Comparison of ENCODE assay signal across 24 cellular contexts in genomic region chrX:136906921-136907510, GRCh38.
"Had no signal": no experiment of that assay in that cellular context is flagged by ENCODE, and none has a peak within 500 bp of the region (broad histone marks: within the 10 kb centered on the region; RNA-seq: fewer than 3 reads in every experiment).

No MANE protein-coding gene starts in this region.

- H3K4me1 ChIP-seq: testis, uterus had no signal

- H3K36me3 ChIP-seq: gastroesophageal sphincter, heart left ventricle, uterus had no signal

- H3K4me3 ChIP-seq: gastroesophageal sphincter, heart left ventricle, smooth muscle cell, testis, uterus had no signal

- H3K9me3 ChIP-seq: gastroesophageal sphincter, heart left ventricle, testis, uterus had no signal

- DNase-seq: activated B cell treated with CpG ODN at 0.5 μM for 24 hours; activated CD4-positive, alpha-beta T cell treated with anti-CD3 and anti-CD28 coated beads for 36 hours; activated CD4-positive, alpha-beta T cell treated with anti-CD3 and anti-CD28 coated beads, Interleukin-2, amount 50 U/mL, for 4 hours; activated CD8-positive, alpha-beta memory T cell treated with anti-CD3 and anti-CD28 coated beads for 24 hours; activated CD8-positive, alpha-beta memory T cell treated with anti-CD3 and anti-CD28 coated beads, Interleukin-2, amount 50 U/mL, for 48 hours; activated naive CD4-positive, alpha-beta T cell treated with Interleukin-2 at 50 U/mL for 16 hours; activated naive CD8-positive, alpha-beta T cell treated with anti-CD3 and anti-CD28 coated beads for 36 hours; activated T-cell treated with anti-CD3 and anti-CD28 coated beads, Interleukin-2, amount 50 U/mL, for 4 hours; cerebellar nuclear complex; cortex of kidney; endodermal cell; heart left ventricle; mammary epithelial cell; natural killer cell; stimulated activated CD4-positive, alpha-beta T cell treated with anti-CD3 and anti-CD28 coated beads, Interleukin-2, amount 100 ng/mL, for 48 hours; stimulated activated CD8-positive, alpha-beta memory T cell treated with anti-CD3 and anti-CD28 coated beads, Interleukin-4, amount 100 ng/mL, for 48 hours; stimulated activated naive B cell treated with anti-CD40 and anti-IgM and Interleukin-4, amounts not matched to agents 10 μg/mL and 1 μg/mL and 100 μg/mL, for 72 hours; trophoblast cell; uterus had no signal

- ATAC-seq: activated CD4-positive, alpha-beta T cell treated with anti-CD3 and anti-CD28 coated beads for 36 hours; activated T-cell treated with anti-CD3 and anti-CD28 coated beads, Interleukin-2, amount 50 U/mL, for 4 hours; gastroesophageal sphincter; heart left ventricle; left ventricle myocardium superior; natural killer cell; sciatic nerve; stimulated activated naive B cell treated with anti-CD40 and anti-IgM and Interleukin-4, amounts not matched to agents 10 μg/mL and 1 μg/mL and 100 μg/mL, for 72 hours had no signal

- H3K27me3 ChIP-seq: gastroesophageal sphincter, heart left ventricle, testis, uterus had no signal
